In the genomic region with DNA sequence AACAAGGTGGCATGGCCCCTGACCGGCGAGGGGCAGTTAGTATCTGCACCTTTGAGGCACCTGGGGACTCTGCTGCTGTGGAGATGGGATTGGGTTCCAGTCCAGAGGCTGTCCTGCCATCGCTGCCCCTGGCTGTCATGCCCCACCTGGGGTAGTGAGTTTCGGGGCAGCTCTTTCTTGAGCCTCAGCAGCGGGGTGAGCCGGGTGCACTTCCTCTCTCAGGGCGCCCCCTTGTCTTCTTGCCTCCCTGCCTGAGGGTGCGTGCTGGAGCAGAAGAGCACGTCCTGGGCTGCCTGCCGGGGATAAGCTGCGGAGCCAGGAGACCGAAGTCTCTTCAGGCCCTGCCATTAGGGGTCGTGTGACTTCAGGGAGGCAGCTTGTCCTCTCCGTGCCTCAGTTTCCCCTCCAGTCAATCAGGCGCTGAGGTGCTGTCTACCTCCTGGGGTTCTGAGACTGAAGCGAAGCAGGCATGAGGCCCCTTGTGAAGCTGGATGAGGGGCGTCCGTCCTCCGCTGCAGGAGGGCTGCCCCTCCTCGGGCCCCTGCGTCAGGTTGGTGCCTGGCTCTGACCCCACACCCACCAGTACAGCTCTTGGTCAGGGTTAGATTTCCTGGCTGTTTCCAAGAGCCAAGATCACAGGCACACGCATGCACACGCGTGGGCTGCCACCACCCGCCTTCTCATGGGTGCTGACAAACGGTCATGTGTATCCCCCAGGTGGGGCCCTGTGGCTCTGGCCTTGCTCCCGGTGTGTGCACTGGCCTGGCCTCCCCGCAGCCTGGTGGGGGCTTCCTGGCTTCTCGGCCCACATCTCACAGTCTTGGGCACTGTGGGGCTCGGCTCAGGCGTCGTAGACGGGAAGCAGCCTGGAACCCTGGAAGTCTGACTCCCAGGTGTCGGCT, we compare ENCODE assay signal across 27 cellular contexts. TPM values are rescaled to one million over a fixed set of nuclear protein-coding genes. Genes with fewer than 3 reads are reported as not detected.
DNase-seq lines count a peak whose midpoint lies in the region; ATAC-seq, FAIRE-seq and TF ChIP-seq lines count a peak whose summit lies in the region.
"Had no signal": no experiment of that assay in that cellular context is flagged by ENCODE, and none has a peak within 500 bp of the region (broad histone marks: within the 10 kb centered on the region; RNA-seq: fewer than 3 reads in every experiment).

No MANE protein-coding gene starts in this region.

- peak; percentile 16 for DNase-seq in 8988T
- peak; percentile 9 for DNase-seq in D721Med (ENCODE audit: insufficient read length, low spot score)
- DNase-seq in RWPE1 (ENCODE audit: low spot score) = no peak
- no peak for DNase-seq in neuronal stem cell (ENCODE audit: low spot score)
- no peak for DNase-seq in activated T-cell treated with anti-CD3 and anti-CD28 coated beads, Interleukin-2, amount 50 U/mL, for 72 hours
- no peak for DNase-seq in activated effector memory CD4-positive, alpha-beta T cell treated with anti-CD3 and anti-CD28 coated beads, Interleukin-2, amount 50 U/mL, for 16 hours
- no peak for DNase-seq in HCEC 1CT
- no peak for DNase-seq in SKM-1 (lab: John Stamatoyannopoulos, UW; ENCODE audit: unreplicated experiment)
- DNase-seq: AML-193; Caco-2; CD8-positive, alpha-beta T cell; DMS 273 treated with DMSO at 0.1 percent for 48 hours; DMS79; EL; GDM1; NCI-H1048; NCI-H1417; NCI-H1694; NCI-H2029 treated with DMSO at 0.1 percent for 48 hours; NCI-H526 treated with DMSO at 0.1 percent for 48 hours; SHP77 treated with DMSO at 0.1 percent for 48 hours had no signal

- peak overlapping the region; percentile 84 for H2AK5ac ChIP-seq in neuronal stem cell (ENCODE audit: low read depth, low read length)

- H3K27ac ChIP-seq in RWPE1 (peak overlapping the region; percentile 82), neuronal stem cell (replicated peaks; ENCODE audit: low read length) (no peak overlapping the region)
- H3K27ac ChIP-seq: A549, C4-2B, KMS-11 had no signal

- no peaks in the 10 kb centered on the region for H3K36me3 Mint-ChIP-seq in activated T-cell treated with anti-CD3 and anti-CD28 coated beads, Interleukin-2, amount 50 U/mL, for 72 hours (ENCODE audit: insufficient read depth in 2 of 2)
- H3K36me3 Mint-ChIP-seq: CD8-positive, alpha-beta T cell had no signal

- H3K23ac ChIP-seq in neuronal stem cell (ENCODE audit: low read depth, low read length, poor library complexity) = peak overlapping the region; percentile 25

- H3K9me3 Mint-ChIP-seq in activated T-cell treated with anti-CD3 and anti-CD28 coated beads, Interleukin-2, amount 50 U/mL, for 72 hours = no peaks in the 10 kb centered on the region
- H3K9me3 Mint-ChIP-seq: CD8-positive, alpha-beta T cell had no signal

- no peaks in the 10 kb centered on the region for H3K27me3 ChIP-seq in neuronal stem cell (ENCODE audit: control insufficient read depth in 3 of 3, insufficient read depth in 3 of 3, low read depth in 1 of 3, low read length in 3 of 3)

- POLR2A ChIA-PET in RWPE1 (lab: Yijun Ruan, JAX; ENCODE audit: low non-redundant PET) = interaction anchor here (0.5 kb wide), 1 partner anchor 154 kb away, joined by 6 read pairs; no protein-coding TSS in a partner anchor

- H3K4me3 Mint-ChIP-seq in activated T-cell treated with anti-CD3 and anti-CD28 coated beads, Interleukin-2, amount 50 U/mL, for 72 hours = no peak overlapping the region
- H3K4me3 Mint-ChIP-seq: CD8-positive, alpha-beta T cell had no signal

- H3K9me3 ChIP-seq in neuronal stem cell (replicated peaks in 1 of 2; ENCODE audit: control insufficient read depth in 2 of 2, insufficient read depth in 1 of 2, low read depth in 1 of 2, low read length in 2 of 2) = no peaks in the 10 kb centered on the region
- H3K9me3 ChIP-seq: A549, Caco-2 had no signal

- no peaks in the 10 kb centered on the region for H3K27me3 Mint-ChIP-seq in activated T-cell treated with anti-CD3 and anti-CD28 coated beads, Interleukin-2, amount 50 U/mL, for 72 hours (ENCODE audit: low read depth)

- H3K18ac ChIP-seq in neuronal stem cell (ENCODE audit: low read length) = no peak overlapping the region

- peak overlapping the region; percentile 53 for H3K4ac ChIP-seq in neuronal stem cell (ENCODE audit: low read length)

- H3K36me3 ChIP-seq in neuronal stem cell (replicated peaks in 1 of 2; ENCODE audit: control insufficient read depth in 2 of 2, insufficient read depth in 2 of 2, low read length in 2 of 2) = no peaks in the 10 kb centered on the region

- no peak for ATAC-seq in activated T-cell treated with anti-CD3 and anti-CD28 coated beads, Interleukin-2, amount 50 U/mL, for 72 hours (replicated peaks in 1 of 2)

- H3K9ac ChIP-seq in neuronal stem cell (ENCODE audit: low read depth, low read length, poor library complexity) = no peak overlapping the region
- H3K9ac ChIP-seq: KMS-11 had no signal

- H2BK120ac ChIP-seq in neuronal stem cell (ENCODE audit: low read depth, low read length) = no peak overlapping the region

- no peak overlapping the region for H3K14ac ChIP-seq in neuronal stem cell (ENCODE audit: low read length)

- CTCF ChIA-PET in RWPE1 (lab: Yijun Ruan, JAX) = no interaction called here

- H3K27ac Mint-ChIP-seq in activated T-cell treated with anti-CD3 and anti-CD28 coated beads, Interleukin-2, amount 50 U/mL, for 72 hours = no peak overlapping the region
- H3K27ac Mint-ChIP-seq: CD8-positive, alpha-beta T cell had no signal

- no peak overlapping the region for H3K4me2 ChIP-seq in neuronal stem cell (ENCODE audit: insufficient read depth, low read length, poor library complexity, severe bottlenecking)
- H3K4me2 ChIP-seq: KMS-11 had no signal

- no peak overlapping the region for H2AFZ ChIP-seq in neuronal stem cell (ENCODE audit: low read length)

- H3K79me1 ChIP-seq in neuronal stem cell (ENCODE audit: low read depth, low read length) = peaks cover 46% of the 10 kb centered on the region

- TF ChIP-seq CTCF in D721Med (IDR thresholded peaks at IDR 0.05; ENCODE audit: insufficient read depth, missing control alignments) (no peak), RWPE1 (conservative IDR thresholded peaks at IDR 0.05; ENCODE audit: low read depth) (no peak)

- FAIRE-seq in D721Med (lab: Jason Lieb, UNC) = no peak
- FAIRE-seq: A549, GM19239, H1, HTR-8/SVneo had no signal

- no peak overlapping the region for H4K91ac ChIP-seq in neuronal stem cell (ENCODE audit: low read depth, low read length, poor library complexity)

- H4K8ac ChIP-seq in neuronal stem cell (ENCODE audit: low read depth, low read length) = no peak overlapping the region

- no CpG with 5 or more reads among the region's 34 CpGs for WGBS in neuronal stem cell (ENCODE audit: extremely low coverage in 2 of 2, insufficient read length in 2 of 2, insufficient replicate concordance in 1 of 2), 2 donors

- H3K4me1 Mint-ChIP-seq in activated T-cell treated with anti-CD3 and anti-CD28 coated beads, Interleukin-2, amount 50 U/mL, for 72 hours (ENCODE audit: low read depth) = peaks cover 15% of the 10 kb centered on the region

- no peaks in the 10 kb centered on the region for H3K4me1 ChIP-seq in neuronal stem cell (ENCODE audit: control insufficient read depth in 2 of 2, insufficient read depth in 1 of 2, low read depth in 1 of 2, low read length in 2 of 2)

- no peak overlapping the region for H2BK15ac ChIP-seq in neuronal stem cell (ENCODE audit: low read length)

- no peak overlapping the region for H2BK5ac ChIP-seq in neuronal stem cell (ENCODE audit: low read length)

- no peak overlapping the region for H3K4me3 ChIP-seq in neuronal stem cell (ENCODE audit: low read length in 2 of 2)
- H3K4me3 ChIP-seq: A549 had no signal

- H2BK12ac ChIP-seq in neuronal stem cell (ENCODE audit: low read length) = no peak overlapping the region

RNA-seq across cellular contexts. Expression of a gene that starts 8.3 kb away (rescaled TPM):
- 19.2 TPM for polyA plus RNA-seq in neuronal stem cell (2013, experiment 1 of 2)
- polyA plus RNA-seq in neuronal stem cell (2013, experiment 2 of 2) = 20.0 TPM
- total RNA-seq in activated T-cell treated with anti-CD3 and anti-CD28 coated beads, Interleukin-2, amount 50 U/mL, for 72 hours = 1 to 10 TPM; 7.7 to 8.4 TPM

RNA-seq across cellular contexts. Expression of a gene that starts 33.3 kb away (rescaled TPM):
- polyA plus RNA-seq in neuronal stem cell (2013, experiment 1 of 2) = 0.01 TPM
- polyA plus RNA-seq in neuronal stem cell (2013, experiment 2 of 2) = not detected
- 10 to 100 TPM; 32.8 to 66.5 TPM for total RNA-seq in activated T-cell treated with anti-CD3 and anti-CD28 coated beads, Interleukin-2, amount 50 U/mL, for 72 hours
- total RNA-seq: Caco-2 had no signal

RNA-seq across cellular contexts. Expression of a gene that starts 40.2 kb away (rescaled TPM):
- 162 TPM for polyA plus RNA-seq in neuronal stem cell (2013, experiment 1 of 2)
- 164 TPM for polyA plus RNA-seq in neuronal stem cell (2013, experiment 2 of 2)
- total RNA-seq in activated T-cell treated with anti-CD3 and anti-CD28 coated beads, Interleukin-2, amount 50 U/mL, for 72 hours = 100 to 1,000 TPM; 286 to 349 TPM

Comparison
In these comparisons a context has a peak if more than half of its experiments do, and no peak if none do; other contexts are left out.
1. DNase-seq: peak in 8988T (single experiment) and D721Med (single experiment); none in RWPE1 (single experiment), neuronal stem cell (single experiment), activated T-cell treated with anti-CD3 and anti-CD28 coated beads, Interleukin-2, amount 50 U/mL, for 72 hours (0 of 2), activated effector memory CD4-positive, alpha-beta T cell treated with anti-CD3 and anti-CD28 coated beads, Interleukin-2, amount 50 U/mL, for 16 hours (single experiment), HCEC 1CT (single experiment) and SKM-1 (single experiment).